Comparison of ENCODE assay signal across 28 cellular contexts in genomic region chr10:21501109-21501508, GRCh38. TPM values are rescaled to one million over a fixed set of nuclear protein-coding genes. Genes with fewer than 3 reads are reported as not detected.
A peak's percentile ranks its signal among the peaks of the same experiment; 100 is the strongest.
DNase-seq lines count a peak whose midpoint lies in the region; ATAC-seq, FAIRE-seq and TF ChIP-seq lines count a peak whose summit lies in the region.
"Had no signal": no experiment of that assay in that cellular context is flagged by ENCODE, and none has a peak within 500 bp of the region (broad histone marks: within the 10 kb centered on the region; RNA-seq: fewer than 3 reads in every experiment).

No MANE protein-coding gene starts in this region.

- H3K79me2 ChIP-seq in GM23338 (replicated peaks; ENCODE audit: insufficient read depth) (0 out of 2 replicates have a peak, but pooled peaks cover 4% of the 10 kb centered on the region), astrocyte (ENCODE audit: insufficient read depth, low read length) (no peaks in the 10 kb centered on the region), trophoblast cell (ENCODE audit: control insufficient read depth, insufficient read depth, low read length, poor library complexity) (peaks cover 16% of the 10 kb centered on the region)

- no peak overlapping the region; the same call in 1 of the 2 replicates for H3K27ac Mint-ChIP-seq in GM23338
- peak overlapping the region; percentile 62 for H3K27ac Mint-ChIP-seq in astrocyte (ENCODE audit: unreplicated experiment)
- H3K27ac Mint-ChIP-seq: activated naive CD4-positive, alpha-beta T cell treated with anti-CD3 and anti-CD28 coated beads, Interleukin-2, amount 50 U/mL, for 72 hours; activated T-helper 1 cell treated with anti-CD3 and anti-CD28 coated beads, Interleukin-12 subunit alpha, Interleukin-12 subunit beta, Interleukin-2, Interleukin-4 antibody, amounts not matched to agents 30 ng/mL and 10 ng/mL and 1 ng/mL, durations not matched to agents 14 hours and 24 hours and 36 hours; immature natural killer cell; natural killer cell had no signal

- peak; percentile 9 for ATAC-seq in GM23338
- ATAC-seq: activated naive CD4-positive, alpha-beta T cell treated with anti-CD3 and anti-CD28 coated beads, Interleukin-2, amount 50 U/mL, for 72 hours; HCT116; natural killer cell; Right ventricle myocardium inferior had no signal

- no peak overlapping the region for H3K23ac ChIP-seq in trophoblast cell (ENCODE audit: low read length)

- peaks cover 40% of the 10 kb centered on the region for H3K27me3 Mint-ChIP-seq in GM23338 (ENCODE audit: insufficient read depth, low read depth, poor library complexity)
- peaks cover 5% of the 10 kb centered on the region for H3K27me3 Mint-ChIP-seq in astrocyte (ENCODE audit: low read depth, unreplicated experiment)

- TF ChIP-seq CTCF in GM23338 (conservative IDR thresholded peaks at IDR 0.05; ENCODE audit: low read depth in 2 of 2), result 0 out of 4 replicates have a peak, but pooled peaks of 1 of the 2 experiments have one; percentile 5
- TF ChIP-seq CTCF in astrocyte (IDR thresholded peaks at IDR 0.05; ENCODE audit: insufficient read depth, low read depth, low read length), result no peak
- TF ChIP-seq CTCF in suprapubic skin (IDR thresholded peaks at IDR 0.05), result no peak

- no peaks in the 10 kb centered on the region for H3K9me2 ChIP-seq in GM23338 (ENCODE audit: insufficient read depth)

- no peak for DNase-seq in GM23338 (ENCODE audit: low spot score)
- DNase-seq in astrocyte (ENCODE audit: low read depth), result no peak
- no peak for DNase-seq in trophoblast cell
- DNase-seq in suprapubic skin (ENCODE audit: low spot score in 2 of 2), result no peak
- DNase-seq in urothelium cell line (ENCODE audit: low spot score), result no peak
- no peak for DNase-seq in NCI-H1105 (lab: John Stamatoyannopoulos, UW)
- no peak for DNase-seq in effector CD4-positive, alpha-beta T cell
- DNase-seq: anterior cingulate cortex; Caco-2; central memory CD4-positive, alpha-beta T cell; dermis blood vessel endothelial cell; DMS79; head of caudate nucleus; immature natural killer cell; left ventricle myocardium inferior; midbrain; natural killer cell; NCI-H1105 treated with DMSO at 0.1 percent for 48 hours; NCI-H2081 treated with DMSO at 0.1 percent for 48 hours; stimulated activated CD4-positive, alpha-beta T cell treated with anti-CD3 and anti-CD28 coated beads, Interleukin-1b, Interleukin-23, amount 100 ng/mL, for 48 hours had no signal

- H3K4me3 ChIP-seq in GM23338 (peak overlapping the region; percentile 76), astrocyte (ENCODE audit: insufficient read depth, low read depth, low read length) (no peak overlapping the region), iPS-20b (ENCODE audit: low read length) (peak overlapping the region; percentile 68; the same call in 1 of the 2 replicates), trophoblast cell (ENCODE audit: low read depth, low read length) (no peak overlapping the region), suprapubic skin (no peak overlapping the region)
- H3K4me3 ChIP-seq: prostate gland had no signal

- no peak overlapping the region for H2BK120ac ChIP-seq in trophoblast cell (ENCODE audit: insufficient read depth, low read length, poor library complexity)

- H3K36me3 ChIP-seq in GM23338 (ENCODE audit: insufficient read depth) (no peaks in the 10 kb centered on the region), astrocyte (ENCODE audit: insufficient read depth, low read length) (no peaks in the 10 kb centered on the region), iPS-20b (ENCODE audit: insufficient read depth, low read depth, low read length) (no peaks in the 10 kb centered on the region), trophoblast cell (ENCODE audit: control insufficient read depth in 1 of 2, insufficient read depth in 2 of 2, low read length in 2 of 2) (no peaks in the 10 kb centered on the region), suprapubic skin (no peaks in the 10 kb centered on the region)
- H3K36me3 ChIP-seq: left ventricle myocardium inferior, prostate gland had no signal

- no peak overlapping the region for H3K4ac ChIP-seq in trophoblast cell (ENCODE audit: low read depth, low read length)

- H2BK12ac ChIP-seq in trophoblast cell (ENCODE audit: low read length), result peak overlapping the region; percentile 38

- H3K4me1 Mint-ChIP-seq in GM23338, result peaks cover 76% of the 10 kb centered on the region
- peaks cover 38% of the 10 kb centered on the region for H3K4me1 Mint-ChIP-seq in astrocyte (ENCODE audit: low read depth, unreplicated experiment)

- no peak for TF ChIP-seq POLR2A in suprapubic skin (IDR thresholded peaks at IDR 0.05)

- H2BK5ac ChIP-seq in trophoblast cell (ENCODE audit: low read depth, low read length, poor library complexity), result no peak overlapping the region

- no peaks in the 10 kb centered on the region for H4K20me1 ChIP-seq in GM23338 (replicated peaks; ENCODE audit: insufficient read depth)
- no peaks in the 10 kb centered on the region for H4K20me1 ChIP-seq in astrocyte (ENCODE audit: insufficient read depth, low read length)

- H3K4me1 ChIP-seq in GM23338 (ENCODE audit: insufficient read depth) (peaks cover 77% of the 10 kb centered on the region), astrocyte (ENCODE audit: insufficient read depth, low read length) (peaks cover 3% of the 10 kb centered on the region), iPS-20b (ENCODE audit: insufficient read depth, low read length) (peaks cover 53% of the 10 kb centered on the region), trophoblast cell (ENCODE audit: control insufficient read depth in 1 of 2, insufficient read depth in 2 of 2, low read length in 2 of 2) (peaks cover 12 to 14% of the 10 kb centered on the region in 2 experiments), suprapubic skin (peaks cover 17% of the 10 kb centered on the region)
- H3K4me1 ChIP-seq: prostate gland had no signal

- peak overlapping the region; percentile 24 for H2AK5ac ChIP-seq in trophoblast cell (ENCODE audit: low read length)

- no peak overlapping the region; the same call in 1 of the 2 replicates for H2AFZ ChIP-seq in GM23338
- no peak overlapping the region for H2AFZ ChIP-seq in astrocyte (ENCODE audit: low read depth, low read length)
- H2AFZ ChIP-seq in trophoblast cell (ENCODE audit: insufficient read depth, low read length, poor library complexity), result no peak overlapping the region

- H3K9me3 Mint-ChIP-seq in GM23338, result no peaks in the 10 kb centered on the region
- H3K9me3 Mint-ChIP-seq in astrocyte (ENCODE audit: unreplicated experiment), result no peaks in the 10 kb centered on the region
- H3K9me3 Mint-ChIP-seq: activated naive CD4-positive, alpha-beta T cell treated with anti-CD3 and anti-CD28 coated beads, Interleukin-2, amount 50 U/mL, for 72 hours; activated T-helper 1 cell treated with anti-CD3 and anti-CD28 coated beads, Interleukin-12 subunit alpha, Interleukin-12 subunit beta, Interleukin-2, Interleukin-4 antibody, amounts not matched to agents 30 ng/mL and 10 ng/mL and 1 ng/mL, durations not matched to agents 14 hours and 24 hours and 36 hours; immature natural killer cell; natural killer cell had no signal

- no peak for FAIRE-seq in astrocyte (lab: Jason Lieb, UNC)
- no peak for FAIRE-seq in urothelium cell line (lab: Jason Lieb, UNC)

- H3K4me2 ChIP-seq in GM23338 (peak overlapping the region; percentile 78), astrocyte (ENCODE audit: low read length) (no peak overlapping the region), trophoblast cell (ENCODE audit: low read length) (peak overlapping the region; percentile 87)

- H3K9ac ChIP-seq in astrocyte (ENCODE audit: low read length) (no peak overlapping the region), iPS-20b (ENCODE audit: low read depth, low read length) (peak overlapping the region; percentile 64; the same call in 1 of the 2 replicates), trophoblast cell (ENCODE audit: low read length) (no peak overlapping the region)

- WGBS in trophoblast cell (ENCODE audit: extremely low coverage, insufficient coverage, insufficient read length), result no CpG with 5 or more reads among the region's 5 CpGs
- 94% methylated on average over 5 of the region's 5 CpGs for WGBS in suprapubic skin

- H4K8ac ChIP-seq in trophoblast cell (ENCODE audit: low read depth, low read length), result no peak overlapping the region

- H3K9me3 ChIP-seq in astrocyte (ENCODE audit: insufficient read depth, low read depth, low read length) (no peaks in the 10 kb centered on the region), iPS-20b (ENCODE audit: insufficient read depth, low read depth, low read length) (no peaks in the 10 kb centered on the region), trophoblast cell (ENCODE audit: insufficient read depth, low read depth, low read length) (no peaks in the 10 kb centered on the region), suprapubic skin (no peaks in the 10 kb centered on the region)
- H3K9me3 ChIP-seq: Caco-2, left ventricle myocardium inferior, prostate gland had no signal

- H4K12ac ChIP-seq in trophoblast cell (ENCODE audit: low read depth, low read length), result no peak overlapping the region

- peak overlapping the region; percentile 63 for H3K4me3 Mint-ChIP-seq in GM23338
- H3K4me3 Mint-ChIP-seq in astrocyte (ENCODE audit: unreplicated experiment), result peak overlapping the region; percentile 40
- H3K4me3 Mint-ChIP-seq: activated T-helper 1 cell treated with anti-CD3 and anti-CD28 coated beads, Interleukin-12 subunit alpha, Interleukin-12 subunit beta, Interleukin-2, Interleukin-4 antibody, amounts not matched to agents 30 ng/mL and 10 ng/mL and 1 ng/mL, durations not matched to agents 14 hours and 24 hours and 36 hours; immature natural killer cell; natural killer cell had no signal

- no peak overlapping the region for H4K91ac ChIP-seq in trophoblast cell (ENCODE audit: low read depth, low read length)

- H3K79me1 ChIP-seq in trophoblast cell (ENCODE audit: low read length), result peaks cover 24% of the 10 kb centered on the region

- no peak for TF ChIP-seq EP300 in suprapubic skin (IDR thresholded peaks at IDR 0.05)

- H3F3A ChIP-seq in GM23338 (replicated peaks; ENCODE audit: low read depth), result peaks cover 9% of the 10 kb centered on the region; the same call in 1 of the 2 replicates

- H3K36me3 Mint-ChIP-seq in GM23338 (ENCODE audit: low read depth) (no peaks in the 10 kb centered on the region; the same call in 2 of the 3 replicates), astrocyte (ENCODE audit: low read depth, unreplicated experiment) (no peaks in the 10 kb centered on the region)
- H3K36me3 Mint-ChIP-seq: immature natural killer cell, natural killer cell had no signal

- H3K14ac ChIP-seq in trophoblast cell (ENCODE audit: low read length), result no peak overlapping the region

- peaks cover 84% of the 10 kb centered on the region for H3K27me3 ChIP-seq in GM23338 (ENCODE audit: insufficient read depth)
- H3K27me3 ChIP-seq in astrocyte (ENCODE audit: insufficient read depth, low read length), result peaks cover 3% of the 10 kb centered on the region
- peaks cover 56% of the 10 kb centered on the region for H3K27me3 ChIP-seq in iPS-20b (ENCODE audit: insufficient read depth, low read length)
- no peaks in the 10 kb centered on the region for H3K27me3 ChIP-seq in trophoblast cell (ENCODE audit: insufficient read depth, low read length)
- H3K27me3 ChIP-seq in suprapubic skin, result no peaks in the 10 kb centered on the region

- no peak overlapping the region for H3K18ac ChIP-seq in trophoblast cell (ENCODE audit: low read length)

- no peak overlapping the region for H3K27ac ChIP-seq in GM23338 (ENCODE audit: low read depth)
- no peak overlapping the region for H3K27ac ChIP-seq in astrocyte (ENCODE audit: low read depth, low read length)
- no peak overlapping the region for H3K27ac ChIP-seq in iPS-20b (ENCODE audit: low read length)
- H3K27ac ChIP-seq in trophoblast cell (ENCODE audit: low read depth, low read length), result no peak overlapping the region
- H3K27ac ChIP-seq in suprapubic skin, result no peak overlapping the region
- H3K27ac ChIP-seq: epithelial cell of prostate, left ventricle myocardium inferior, prostate gland had no signal

RNA-seq across cellular contexts. Expression of gene SKIDA1, which starts 24.4 kb away (rescaled TPM):
- 2.3 and 3.5 TPM in 2 replicates for total RNA-seq in GM23338 (2014; rRNA removed; shearing (Covaris generic))
- 0.94 and 1.5 TPM in 2 replicates for polyA plus RNA-seq in GM23338 (2016; fragmentation: Nextera tagmentation; extraction: Ambion mirVana)
- total RNA-seq in astrocyte (5.9 and 7.8 TPM in 2 replicates), suprapubic skin (1 to 10 TPM in 2 of 4 donors, under 1 TPM in 2; 0.53 to 3.0 (median 1.2) TPM)
- polyA plus RNA-seq in trophoblast cell (2013), result 27.4 and 28.4 TPM in 2 replicates
- total RNA-seq: natural killer cell, OCI-LY7 had no signal
- polyA plus RNA-seq: immature natural killer cell had no signal

RNA-seq across cellular contexts. Expression of gene MLLT10, which starts 32.9 kb away (rescaled TPM):
- 54.1 and 55.4 TPM in 2 replicates for total RNA-seq in GM23338 (2014; rRNA removed; shearing (Covaris generic))
- polyA plus RNA-seq in GM23338 (2016; fragmentation: Nextera tagmentation; extraction: Ambion mirVana), result 26.1 and 28.8 TPM in 2 replicates
- 33.7 and 46.9 TPM in 2 replicates for total RNA-seq in astrocyte
- polyA plus RNA-seq in trophoblast cell (2013), result 53.9 and 56.9 TPM in 2 replicates
- total RNA-seq in suprapubic skin, result 10 to 100 TPM; 58.0 to 97.8 (median 64.4) TPM

Comparison
In these comparisons a context has a peak if more than half of its experiments do, and no peak if none do; other contexts are left out.
1. H3K4me3 ChIP-seq: peak in GM23338 (single experiment) and iPS-20b (single experiment); none in astrocyte (single experiment), trophoblast cell (single experiment) and suprapubic skin (single experiment).